In genomic region chr17:5239769-5240168, GRCh38 we compare ENCODE assay signal across 6 cellular contexts. TPM values are rescaled to one million over a fixed set of nuclear protein-coding genes. Genes with fewer than 3 reads are reported as not detected.
"Had no signal": no experiment of that assay in that cellular context is flagged by ENCODE, and none has a peak within 500 bp of the region (broad histone marks: within the 10 kb centered on the region; RNA-seq: fewer than 3 reads in every experiment).

No MANE protein-coding gene starts in this region.

RNA-seq across cellular contexts. Expression of gene SCIMP, which starts 5.1 kb away (rescaled TPM):
- total RNA-seq: GM23248, H4, H7, HFFc6, HT1080, IMR-90 had no signal
- polyA plus RNA-seq: IMR-90 had no signal
